13 cellular contexts compared by ENCODE assay signal in genomic region chr11:108985611-108986279, GRCh38.
A peak's percentile ranks its signal among the peaks of the same experiment; 100 is the strongest.
DNase-seq lines count a peak whose midpoint lies in the region; ATAC-seq and TF ChIP-seq lines count a peak whose summit lies in the region.
"Had no signal": no experiment of that assay in that cellular context is flagged by ENCODE, and none has a peak within 500 bp of the region (broad histone marks: within the 10 kb centered on the region; RNA-seq: fewer than 3 reads in every experiment).

No MANE protein-coding gene starts in this region.

- H3K9me3 Mint-ChIP-seq in GM23338 (peaks cover 6% of the 10 kb centered on the region; the same call in 1 of the 3 replicates), osteocyte (ENCODE audit: unreplicated experiment) (peaks cover 9% of the 10 kb centered on the region)
- H3K9me3 Mint-ChIP-seq: activated T-helper 2 cell treated with anti-CD3 and anti-CD28 coated beads, Interferon-gamma antibody, Interleukin-2, Interleukin-4, amounts not matched to agents 10 μg/mL and 5 μg/mL and 100 μg/mL, durations not matched to agents 14 hours and 24 hours and 36 hours had no signal

- H3K4me3 ChIP-seq in GM23338 (no peak overlapping the region), epithelial cell of esophagus (ENCODE audit: low read length) (no peak overlapping the region)
- H3K4me3 ChIP-seq: GM12878 had no signal

- ATAC-seq in GM23338 (peak; percentile 34; the same call in 1 of the 3 replicates), HG03175 (IDR thresholded peaks at IDR 0.05; ENCODE audit: unreplicated experiment) (no peak), HG02678 (IDR thresholded peaks at IDR 0.05; ENCODE audit: unreplicated experiment) (no peak)
- ATAC-seq: GM12878 had no signal

- DNase-seq in GM23338 (ENCODE audit: low spot score) (no peak), RPMI7951 (ENCODE audit: low read depth) (peak; percentile 76), epithelial cell of esophagus (ENCODE audit: low read depth) (peak; percentile 47), osteocyte (ENCODE audit: extremely low spot score, unreplicated experiment) (no peak), NCI-H2171 treated with DMSO at 0.1 percent for 48 hours (lab: John Stamatoyannopoulos, UW) (no peak)
- DNase-seq in stimulated activated CD4-positive, alpha-beta T cell treated with anti-CD3 and anti-CD28 coated beads, Interleukin-1b, Interleukin-23, amount 100 ng/mL, for 48 hours: no peak
- DNase-seq: Caco-2, NCI-H1105, NCI-H69 had no signal

- H3K4me1 Mint-ChIP-seq in GM23338 (peaks cover 10% of the 10 kb centered on the region; the same call in 2 of the 3 replicates), osteocyte (ENCODE audit: unreplicated experiment) (peaks cover 15% of the 10 kb centered on the region)

- H3K9me2 ChIP-seq in GM23338 (ENCODE audit: insufficient read depth): peaks cover 4% of the 10 kb centered on the region; the same call in 1 of the 2 replicates

- H2AFZ ChIP-seq in GM23338: peak overlapping the region; percentile 67

- H4K20me1 ChIP-seq in GM23338 (replicated peaks; ENCODE audit: insufficient read depth): no peaks in the 10 kb centered on the region

- H3K4me1 ChIP-seq in GM23338 (ENCODE audit: insufficient read depth): peaks cover 7% of the 10 kb centered on the region; the same call in 1 of the 2 replicates
- H3K4me1 ChIP-seq: Caco-2 had no signal

- no peaks in the 10 kb centered on the region for H3K27me3 ChIP-seq in GM23338 (ENCODE audit: insufficient read depth)

- H3K36me3 Mint-ChIP-seq in GM23338 (ENCODE audit: low read depth): no peaks in the 10 kb centered on the region
- no peaks in the 10 kb centered on the region for H3K36me3 Mint-ChIP-seq in osteocyte (ENCODE audit: unreplicated experiment)

- TF ChIP-seq CTCF in GM23338 (conservative IDR thresholded peaks at IDR 0.05; ENCODE audit: low read depth in 2 of 2) (no peak), epithelial cell of esophagus (IDR thresholded peaks at IDR 0.05; ENCODE audit: insufficient read depth, low read depth, low read length, missing control alignments) (no peak), osteocyte (IDR thresholded peaks at IDR 0.05) (no peak)

- no peaks in the 10 kb centered on the region for H3F3A ChIP-seq in GM23338 (replicated peaks; ENCODE audit: low read depth)

- no peaks in the 10 kb centered on the region for H3K79me2 ChIP-seq in GM23338 (replicated peaks; ENCODE audit: insufficient read depth)

- peaks cover 2% of the 10 kb centered on the region for H3K27me3 Mint-ChIP-seq in GM23338 (ENCODE audit: insufficient read depth, low read depth, poor library complexity)
- no peaks in the 10 kb centered on the region for H3K27me3 Mint-ChIP-seq in osteocyte (ENCODE audit: unreplicated experiment)

- H3K36me3 ChIP-seq in GM23338 (ENCODE audit: insufficient read depth): no peaks in the 10 kb centered on the region

- H3K4me3 Mint-ChIP-seq in GM23338 (no peak overlapping the region), osteocyte (ENCODE audit: unreplicated experiment) (no peak overlapping the region)

- H3K27ac ChIP-seq in GM23338 (ENCODE audit: low read depth): no peak overlapping the region

- H3K27ac Mint-ChIP-seq in GM23338 (no peak overlapping the region), osteocyte (ENCODE audit: unreplicated experiment) (peak overlapping the region; percentile 62)
- H3K27ac Mint-ChIP-seq: activated T-helper 2 cell treated with anti-CD3 and anti-CD28 coated beads, Interferon-gamma antibody, Interleukin-2, Interleukin-4, amounts not matched to agents 10 μg/mL and 5 μg/mL and 100 μg/mL, durations not matched to agents 14 hours and 24 hours and 36 hours had no signal

- peak overlapping the region; percentile 50; the same call in 1 of the 2 replicates for H3K4me2 ChIP-seq in GM23338

TF ChIP-seq in GM23338, 12 proteins besides CTCF, POLR2A, EP300 and RAD21 (continues in another document):
- TF ChIP-seq CREB1 (CRISPR knock-in tag; IDR thresholded peaks at IDR 0.05; ENCODE audit: low read depth): no peak
- TF ChIP-seq ZNF331 (CRISPR knock-in tag; IDR thresholded peaks at IDR 0.05; ENCODE audit: low read depth): no peak
- no peak for TF ChIP-seq REST (IDR thresholded peaks at IDR 0.05; ENCODE audit: unreplicated experiment)
- no peak for TF ChIP-seq ETS1 (IDR thresholded peaks at IDR 0.05)
- TF ChIP-seq NANOG (IDR thresholded peaks at IDR 0.05; ENCODE audit: borderline replicate concordance): no peak

Comparison
In these comparisons a context has a peak if more than half of its experiments do, and no peak if none do; other contexts are left out.
1. DNase-seq: peak in RPMI7951 (single experiment) and epithelial cell of esophagus (single experiment); none in GM23338 (single experiment), osteocyte (single experiment), NCI-H2171 treated with DMSO at 0.1 percent for 48 hours (single experiment) and stimulated activated CD4-positive, alpha-beta T cell treated with anti-CD3 and anti-CD28 coated beads, Interleukin-1b, Interleukin-23, amount 100 ng/mL, for 48 hours (single experiment).